18 cellular contexts compared by ENCODE assay signal in genomic region chr11:86118201-86118600, GRCh38. TPM values are rescaled to one million over a fixed set of nuclear protein-coding genes. Genes with fewer than 3 reads are reported as not detected.
A peak's percentile ranks its signal among the peaks of the same experiment; 100 is the strongest.
DNase-seq lines count a peak whose midpoint lies in the region; ATAC-seq and FAIRE-seq lines count a peak whose summit lies in the region.
"Had no signal": no experiment of that assay in that cellular context is flagged by ENCODE, and none has a peak within 500 bp of the region (broad histone marks: within the 10 kb centered on the region; RNA-seq: fewer than 3 reads in every experiment).

No MANE protein-coding gene starts in this region.

- H3K27me3 Mint-ChIP-seq in activated T-helper 17 cell treated with anti-CD3 and anti-CD28 coated beads, Interleukin-2, amount 50 U/mL, for 72 hours: no peaks in the 10 kb centered on the region

- ATAC-seq in left ventricle myocardium superior (peak; percentile 35), Right ventricle myocardium inferior (no peak), HG02885 (IDR thresholded peaks at IDR 0.05; ENCODE audit: poor library complexity, unreplicated experiment) (no peak)
- ATAC-seq in activated T-helper 17 cell treated with anti-CD3 and anti-CD28 coated beads, Interleukin-2, amount 50 U/mL, for 72 hours (replicated peaks): no peak
- ATAC-seq: Panc1 had no signal

- no peak for FAIRE-seq in RCC 7860 (lab: Jason Lieb, UNC)
- FAIRE-seq: GM12892, H1 had no signal

- no peak overlapping the region for H3K4me3 Mint-ChIP-seq in activated T-helper 17 cell treated with anti-CD3 and anti-CD28 coated beads, Interleukin-2, amount 50 U/mL, for 72 hours
- H3K4me3 Mint-ChIP-seq: CD14-positive monocyte had no signal

- no peaks in the 10 kb centered on the region for H3K36me3 Mint-ChIP-seq in activated T-helper 17 cell treated with anti-CD3 and anti-CD28 coated beads, Interleukin-2, amount 50 U/mL, for 72 hours (ENCODE audit: low read depth)
- H3K36me3 Mint-ChIP-seq: CD14-positive monocyte had no signal

- DNase-seq in left ventricle myocardium superior (no peak), Right ventricle myocardium inferior (ENCODE audit: missing footprints) (no peak), RCC 7860 (ENCODE audit: low spot score) (peak; percentile 3), kidney tubule cell (ENCODE audit: low spot score) (peak; percentile 56)
- DNase-seq in NK-92 treated with Interleukin-12 subunit alpha and Interleukin-12 subunit beta, amount 100 ng/mL, for 24 hours (lab: John Stamatoyannopoulos, UW): no peak
- DNase-seq: COR-L47, GF-D8, NCI-H1417 treated with DMSO at 0.1 percent for 48 hours, NCI-H2029, NCI-H2171 treated with DMSO at 0.1 percent for 48 hours, NCI-H510A treated with DMSO at 0.1 percent for 48 hours, Right ventricle myocardium superior had no signal

- H3K4me1 Mint-ChIP-seq in activated T-helper 17 cell treated with anti-CD3 and anti-CD28 coated beads, Interleukin-2, amount 50 U/mL, for 72 hours: peaks cover 16% of the 10 kb centered on the region

- intact Hi-C loops in left ventricle myocardium superior (cut with micrococcal nuclease) (no loop called here), Right ventricle myocardium inferior (cut with DNase I) (no loop called here)

- no peaks in the 10 kb centered on the region for H3K9me3 Mint-ChIP-seq in activated T-helper 17 cell treated with anti-CD3 and anti-CD28 coated beads, Interleukin-2, amount 50 U/mL, for 72 hours
- H3K9me3 Mint-ChIP-seq: CD14-positive monocyte had no signal

- no peak overlapping the region for H3K27ac Mint-ChIP-seq in activated T-helper 17 cell treated with anti-CD3 and anti-CD28 coated beads, Interleukin-2, amount 50 U/mL, for 72 hours
- H3K27ac Mint-ChIP-seq: CD14-positive monocyte had no signal

RNA-seq across cellular contexts. Expression of gene PICALM, which starts 49.3 kb away (rescaled TPM):
- 122 TPM for total RNA-seq in left ventricle myocardium superior
- 126 TPM for total RNA-seq in Right ventricle myocardium inferior
- total RNA-seq in activated T-helper 17 cell treated with anti-CD3 and anti-CD28 coated beads, Interleukin-2, amount 50 U/mL, for 72 hours: 100 to 1,000 TPM in 1 of 2 donors, 10 to 100 TPM in 1; 87.9 to 134 TPM

Comparison
In these comparisons a context has a peak if more than half of its experiments do, and no peak if none do; other contexts are left out.
1. DNase-seq: peak in RCC 7860 (single experiment) and kidney tubule cell (single experiment); none in left ventricle myocardium superior (single experiment), Right ventricle myocardium inferior (single experiment) and NK-92 treated with Interleukin-12 subunit alpha and Interleukin-12 subunit beta, amount 100 ng/mL, for 24 hours (single experiment).